ENCODE assay signal across 12 cellular contexts in genomic region chr21:34553199-34553952, GRCh38. TPM values are rescaled to one million over a fixed set of nuclear protein-coding genes. Genes with fewer than 3 reads are reported as not detected.
A peak's percentile ranks its signal among the peaks of the same experiment; 100 is the strongest.
DNase-seq lines count a peak whose midpoint lies in the region; ATAC-seq and TF ChIP-seq lines count a peak whose summit lies in the region.
"Had no signal": no experiment of that assay in that cellular context is flagged by ENCODE, and none has a peak within 500 bp of the region (broad histone marks: within the 10 kb centered on the region; RNA-seq: fewer than 3 reads in every experiment).

No MANE protein-coding gene starts in this region.

- H3K4me1 Mint-ChIP-seq in activated CD8-positive, alpha-beta memory T cell treated with anti-CD3 and anti-CD28 coated beads, Interleukin-2, amount 10 ng/mL, durations not matched to agents 7 days and 5 days, result peaks cover 2% of the 10 kb centered on the region

- H3K36me3 Mint-ChIP-seq in activated CD8-positive, alpha-beta memory T cell treated with anti-CD3 and anti-CD28 coated beads, Interleukin-2, amount 10 ng/mL, durations not matched to agents 7 days and 5 days, result peaks cover 1% of the 10 kb centered on the region
- H3K36me3 Mint-ChIP-seq: natural killer cell treated with Interleukin-12 subunit alpha and Interleukin-12 subunit beta and Interleukin-15 and Interleukin-18, amount 100 ng/mL, for 72 hours had no signal

- no peak for ATAC-seq in HG03095 (IDR thresholded peaks at IDR 0.05; ENCODE audit: unreplicated experiment)
- no peak for ATAC-seq in activated CD8-positive, alpha-beta memory T cell treated with anti-CD3 and anti-CD28 coated beads, Interleukin-2, amount 10 ng/mL, durations not matched to agents 7 days and 5 days
- ATAC-seq: natural killer cell treated with Interleukin-12 subunit alpha and Interleukin-12 subunit beta and Interleukin-15 and Interleukin-18, amount 100 ng/mL, for 72 hours had no signal

- CTCF ChIA-PET in activated CD8-positive, alpha-beta memory T cell treated with anti-CD3 and anti-CD28 coated beads, Interleukin-2, amount 10 ng/mL, durations not matched to agents 7 days and 5 days (lab: Charles Lee), result no interaction called here

- peaks cover 19 to 43% (median 28%) of the 10 kb centered on the region in 11 experiments for H3K9me3 ChIP-seq in BLaER1 treated with 17β-estradiol and CSF1 and Interleukin-3, amounts not matched to agents 10 nM and 100 nM (replicated peaks in 1 of 11)
- H3K9me3 ChIP-seq in muscle layer of duodenum (ENCODE audit: control insufficient read depth in 1 of 2, low read length in 2 of 2), result no peaks in the 10 kb centered on the region

- peaks cover 4 to 14% (median 13%) of the 10 kb centered on the region in 10 experiments; a peak in 19 of 20 replicates for H3K4me1 ChIP-seq in BLaER1 treated with 17β-estradiol and CSF1 and Interleukin-3, amounts not matched to agents 10 nM and 100 nM
- H3K4me1 ChIP-seq in muscle layer of duodenum (ENCODE audit: control insufficient read depth in 1 of 2, insufficient read depth in 2 of 2, low read length in 2 of 2), result no peaks in the 10 kb centered on the region

- no peak overlapping the region for H3K27ac ChIP-seq in BLaER1 treated with 17β-estradiol and CSF1 and Interleukin-3, amounts not matched to agents 10 nM and 100 nM
- peak overlapping the region; percentile 22 for H3K27ac ChIP-seq in muscle layer of duodenum (ENCODE audit: low read length)

- H3K4me2 ChIP-seq in BLaER1 treated with 17β-estradiol and CSF1 and Interleukin-3, amounts not matched to agents 10 nM and 100 nM, result peak overlapping the region; percentile 2 to 64 (median 32); a peak in 17 of 22 replicates

- H3K9me3 Mint-ChIP-seq in activated CD8-positive, alpha-beta memory T cell treated with anti-CD3 and anti-CD28 coated beads, Interleukin-2, amount 10 ng/mL, durations not matched to agents 7 days and 5 days (ENCODE audit: low read depth), result peaks cover 6% of the 10 kb centered on the region
- H3K9me3 Mint-ChIP-seq: natural killer cell treated with Interleukin-12 subunit alpha and Interleukin-12 subunit beta and Interleukin-15 and Interleukin-18, amount 100 ng/mL, for 72 hours had no signal

- H4K20me1 ChIP-seq in BLaER1 treated with 17β-estradiol and CSF1 and Interleukin-3, amounts not matched to agents 10 nM and 100 nM, result no peaks in the 10 kb centered on the region

- H3K27me3 Mint-ChIP-seq in activated CD8-positive, alpha-beta memory T cell treated with anti-CD3 and anti-CD28 coated beads, Interleukin-2, amount 10 ng/mL, durations not matched to agents 7 days and 5 days, result no peaks in the 10 kb centered on the region
- H3K27me3 Mint-ChIP-seq: natural killer cell treated with Interleukin-12 subunit alpha and Interleukin-12 subunit beta and Interleukin-15 and Interleukin-18, amount 100 ng/mL, for 72 hours had no signal

- no peak overlapping the region for H3K9ac ChIP-seq in BLaER1 treated with 17β-estradiol and CSF1 and Interleukin-3, amounts not matched to agents 10 nM and 100 nM

- no peak overlapping the region for H3K4me3 Mint-ChIP-seq in activated CD8-positive, alpha-beta memory T cell treated with anti-CD3 and anti-CD28 coated beads, Interleukin-2, amount 10 ng/mL, durations not matched to agents 7 days and 5 days
- H3K4me3 Mint-ChIP-seq: natural killer cell treated with Interleukin-12 subunit alpha and Interleukin-12 subunit beta and Interleukin-15 and Interleukin-18, amount 100 ng/mL, for 72 hours had no signal

- no peaks in the 10 kb centered on the region for H3K27me3 ChIP-seq in BLaER1 treated with 17β-estradiol and CSF1 and Interleukin-3, amounts not matched to agents 10 nM and 100 nM
- H3K27me3 ChIP-seq in muscle layer of duodenum (ENCODE audit: low read depth, low read length), result no peaks in the 10 kb centered on the region

- H3K36me3 ChIP-seq in BLaER1 treated with 17β-estradiol and CSF1 and Interleukin-3, amounts not matched to agents 10 nM and 100 nM, result peaks cover 0 to 17% (median 6%) of the 10 kb centered on the region in 11 experiments; a peak in 5 of 22 replicates
- H3K36me3 ChIP-seq in muscle layer of duodenum (ENCODE audit: control insufficient read depth in 1 of 2, insufficient read depth in 2 of 2, low read length in 2 of 2), result no peaks in the 10 kb centered on the region

- DNase-seq in NCI-H226 (peak; percentile 69), choroid plexus epithelial cell (ENCODE audit: low read depth) (peak; percentile 60), NCI-H1092 (lab: John Stamatoyannopoulos, UW) (no peak), occipital lobe (lab: John Stamatoyannopoulos, UW) (no peak)
- DNase-seq in activated CD8-positive, alpha-beta memory T cell treated with anti-CD3 and anti-CD28 coated beads, Interleukin-2, amount 10 ng/mL, durations not matched to agents 7 days and 5 days, result no peak
- DNase-seq: DND-41, glutamatergic neuron, NCI-H1417 treated with DMSO at 0.1 percent for 48 hours had no signal

- TF ChIP-seq CTCF in choroid plexus epithelial cell (conservative IDR thresholded peaks at IDR 0.05; ENCODE audit: low read depth, low read length), result no peak

- H3K27ac Mint-ChIP-seq in activated CD8-positive, alpha-beta memory T cell treated with anti-CD3 and anti-CD28 coated beads, Interleukin-2, amount 10 ng/mL, durations not matched to agents 7 days and 5 days, result no peak overlapping the region
- H3K27ac Mint-ChIP-seq: natural killer cell treated with Interleukin-12 subunit alpha and Interleukin-12 subunit beta and Interleukin-15 and Interleukin-18, amount 100 ng/mL, for 72 hours had no signal

- H3K4me3 ChIP-seq in BLaER1 treated with 17β-estradiol and CSF1 and Interleukin-3, amounts not matched to agents 10 nM and 100 nM, result no peak overlapping the region
- peak overlapping the region; percentile 22 for H3K4me3 ChIP-seq in choroid plexus epithelial cell (ENCODE audit: low read depth, low read length)
- H3K4me3 ChIP-seq in muscle layer of duodenum (ENCODE audit: low read depth in 1 of 2, low read length in 2 of 2), result no peak overlapping the region

RNA-seq across cellular contexts. Expression of gene KCNE1, which starts 41.4 kb away (rescaled TPM):
- under 1 TPM; 0.15 to 0.26 TPM for total RNA-seq in activated CD8-positive, alpha-beta memory T cell treated with anti-CD3 and anti-CD28 coated beads, Interleukin-2, amount 10 ng/mL, durations not matched to agents 7 days and 5 days
- 0.16 TPM for total RNA-seq in occipital lobe

Comparison
In these comparisons a context has a peak if more than half of its experiments do, and no peak if none do; other contexts are left out.
1. DNase-seq: peak in NCI-H226 (single experiment) and choroid plexus epithelial cell (single experiment); none in NCI-H1092 (single experiment), activated CD8-positive, alpha-beta memory T cell treated with anti-CD3 and anti-CD28 coated beads, Interleukin-2, amount 10 ng/mL, durations not matched to agents 7 days and 5 days (single experiment) and occipital lobe (single experiment).